Comparison of ENCODE assay signal across 10 cellular contexts in the genomic region with DNA sequence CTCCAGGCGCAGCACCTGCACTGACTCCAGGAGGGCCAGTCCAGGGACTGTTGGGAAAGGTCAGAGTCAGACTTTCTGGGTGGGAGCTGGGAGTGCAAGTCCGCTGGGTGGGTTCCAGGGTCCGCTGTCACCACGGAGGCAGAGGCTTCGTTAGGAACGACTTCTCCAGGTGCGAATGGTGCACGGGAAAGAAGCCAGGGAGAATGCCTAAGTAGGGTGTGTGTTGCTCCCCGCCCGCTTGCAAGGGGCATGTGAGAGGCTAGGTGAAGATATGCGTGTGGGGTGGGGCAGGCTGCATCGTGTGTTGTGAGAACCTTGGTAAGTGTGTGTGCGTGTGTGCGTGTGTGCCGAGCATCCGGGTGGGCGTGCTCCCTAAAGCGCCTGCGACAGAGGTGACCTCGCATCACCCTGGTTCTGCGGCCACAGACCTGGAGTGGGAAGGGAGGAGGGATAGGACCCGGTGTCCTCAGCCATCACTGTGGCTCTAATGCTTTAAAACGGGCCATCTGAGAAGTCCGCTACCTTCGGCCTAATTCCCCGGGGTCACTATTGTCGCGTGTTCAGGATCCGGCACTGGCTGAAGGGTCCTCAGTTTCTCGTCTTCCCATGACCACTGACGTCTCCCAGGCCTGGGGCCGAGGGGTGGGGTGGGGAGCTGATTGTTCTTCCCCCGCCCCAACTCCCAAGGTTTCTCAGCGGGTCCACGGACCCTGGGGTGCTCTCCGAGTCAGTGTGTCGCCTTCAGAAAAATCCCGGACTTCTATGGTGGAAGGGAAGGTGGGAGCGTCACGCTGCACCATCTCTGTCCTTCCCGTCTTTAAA. TPM values are rescaled to one million over a fixed set of nuclear protein-coding genes. Genes with fewer than 3 reads are reported as not detected.
DNase-seq lines count a peak whose midpoint lies in the region; ATAC-seq, FAIRE-seq and TF ChIP-seq lines count a peak whose summit lies in the region.
"Had no signal": no experiment of that assay in that cellular context is flagged by ENCODE, and none has a peak within 500 bp of the region (broad histone marks: within the 10 kb centered on the region; RNA-seq: fewer than 3 reads in every experiment).

No MANE protein-coding gene starts in this region.

- peaks cover 53% of the 10 kb centered on the region for H3K4me1 Mint-ChIP-seq in CD8-positive, alpha-beta T cell (ENCODE audit: low read depth)
- peaks cover 57% of the 10 kb centered on the region for H3K4me1 Mint-ChIP-seq in activated naive CD8-positive, alpha-beta T cell (ENCODE audit: low read depth)
- peaks cover 39 to 58% (median 51%) of the 10 kb centered on the region in 7 donors for H3K4me1 Mint-ChIP-seq in naive thymus-derived CD4-positive, alpha-beta T cell

- POLR2A ChIA-PET in CD8-positive, alpha-beta T cell (lab: Charles Lee) = interaction anchor here (1.8 kb wide), 1 partner anchor 17 kb away, joined by 6 read pairs; a partner anchor contains a TSS
- POLR2A ChIA-PET in naive thymus-derived CD4-positive, alpha-beta T cell (lab: Charles Lee) = interaction anchor here (1.1 kb wide), 1 partner anchor 17 kb away, joined by 3 read pairs; no protein-coding TSS in a partner anchor

- no peaks in the 10 kb centered on the region for H3K36me3 ChIP-seq in CD8-positive, alpha-beta T cell (ENCODE audit: insufficient read depth, low read length)
- no peaks in the 10 kb centered on the region for H3K36me3 ChIP-seq in naive thymus-derived CD4-positive, alpha-beta T cell (ENCODE audit: control insufficient read depth in 2 of 3, insufficient read depth in 3 of 3, low read length in 3 of 3)

- no peak overlapping the region for H3K27ac ChIP-seq in CD8-positive, alpha-beta T cell (ENCODE audit: low read depth, low read length)
- no peak overlapping the region for H3K27ac ChIP-seq in naive thymus-derived CD4-positive, alpha-beta T cell (ENCODE audit: low read depth, low read length)
- H3K27ac ChIP-seq: skin epidermis had no signal

- peak in 1 of 7 experiments; percentile 48 for DNase-seq in CD8-positive, alpha-beta T cell
- no peak for DNase-seq in HTR-8/SVneo (ENCODE audit: insufficient read length, low spot score)
- DNase-seq in naive thymus-derived CD4-positive, alpha-beta T cell = peak in 5 of 9 donors; percentile 23 to 47 (median 40)
- no peak for DNase-seq in SK-N-DZ (ENCODE audit: low spot score)
- DNase-seq in SIG-M5 (lab: John Stamatoyannopoulos, UW) = no peak
- DNase-seq in GOT3 (lab: John Stamatoyannopoulos, UW) = no peak

- no peaks in the 10 kb centered on the region for H3K36me3 Mint-ChIP-seq in CD8-positive, alpha-beta T cell
- no peaks in the 10 kb centered on the region for H3K36me3 Mint-ChIP-seq in activated naive CD8-positive, alpha-beta T cell
- peaks cover 0 to 16% (median 0%) of the 10 kb centered on the region in 5 donors for H3K36me3 Mint-ChIP-seq in naive thymus-derived CD4-positive, alpha-beta T cell

- no peak for TF ChIP-seq CTCF in CD8-positive, alpha-beta T cell (IDR thresholded peaks at IDR 0.05)

- H3K9me3 Mint-ChIP-seq in CD8-positive, alpha-beta T cell = no peaks in the 10 kb centered on the region
- H3K9me3 Mint-ChIP-seq in activated naive CD8-positive, alpha-beta T cell (ENCODE audit: low read depth) = no peaks in the 10 kb centered on the region
- peaks cover 0 to 16% (median 2%) of the 10 kb centered on the region in 11 donors for H3K9me3 Mint-ChIP-seq in naive thymus-derived CD4-positive, alpha-beta T cell

- H3K27me3 ChIP-seq in CD8-positive, alpha-beta T cell (ENCODE audit: insufficient read depth, low read length) = peaks cover 65% of the 10 kb centered on the region
- peaks cover 46 to 48% of the 10 kb centered on the region in 2 donors for H3K27me3 ChIP-seq in naive thymus-derived CD4-positive, alpha-beta T cell (ENCODE audit: control insufficient read depth in 2 of 2, insufficient read depth in 2 of 2, low read length in 2 of 2)

- no peak overlapping the region for H3K27ac Mint-ChIP-seq in CD8-positive, alpha-beta T cell
- peak overlapping the region; percentile 41 for H3K27ac Mint-ChIP-seq in activated naive CD8-positive, alpha-beta T cell
- peak overlapping the region in 7 of 9 donors; percentile 6 to 81 (median 46) for H3K27ac Mint-ChIP-seq in naive thymus-derived CD4-positive, alpha-beta T cell

- no peaks in the 10 kb centered on the region for H3K9me3 ChIP-seq in CD8-positive, alpha-beta T cell (ENCODE audit: low read length)
- H3K9me3 ChIP-seq in naive thymus-derived CD4-positive, alpha-beta T cell (ENCODE audit: control insufficient read depth in 2 of 3, low read length in 3 of 3) = no peaks in the 10 kb centered on the region

- peak overlapping the region; percentile 65 for H3K4me3 ChIP-seq in CD8-positive, alpha-beta T cell (ENCODE audit: low read depth, low read length)
- peak overlapping the region; percentile 63 for H3K4me3 ChIP-seq in naive thymus-derived CD4-positive, alpha-beta T cell (ENCODE audit: low read length)

- peak; percentile 85 for FAIRE-seq in HTR-8/SVneo (lab: Jason Lieb, UNC)

- no peak for ATAC-seq in CD8-positive, alpha-beta T cell
- ATAC-seq in naive thymus-derived CD4-positive, alpha-beta T cell = no peak
- ATAC-seq in HG03439 (IDR thresholded peaks at IDR 0.05; ENCODE audit: unreplicated experiment) = no peak

- CTCF ChIA-PET in CD8-positive, alpha-beta T cell (lab: Charles Lee) = interaction anchor here (1.0 to 3.1 kb wide), 14 partner anchors 7 to 163 kb away, joined by 3 to 12 read pairs (median 4); a partner anchor contains a TSS
- CTCF ChIA-PET in naive thymus-derived CD4-positive, alpha-beta T cell (lab: Charles Lee) = interaction anchor here (0.6 to 1.0 kb wide), 4 partner anchors 22 to 216 kb away, joined by 3 to 4 read pairs (median 4); no protein-coding TSS in a partner anchor

- H3K4me3 Mint-ChIP-seq in CD8-positive, alpha-beta T cell = peak overlapping the region; percentile 73
- peak overlapping the region; percentile 82 for H3K4me3 Mint-ChIP-seq in activated naive CD8-positive, alpha-beta T cell
- peak overlapping the region; percentile 65 to 86 (median 77) for H3K4me3 Mint-ChIP-seq in naive thymus-derived CD4-positive, alpha-beta T cell

- peaks cover 88% of the 10 kb centered on the region for H3K27me3 Mint-ChIP-seq in CD8-positive, alpha-beta T cell (ENCODE audit: low read depth)
- H3K27me3 Mint-ChIP-seq in activated naive CD8-positive, alpha-beta T cell = peaks cover 70% of the 10 kb centered on the region
- peaks cover 88 to 95% (median 91%) of the 10 kb centered on the region in 5 donors for H3K27me3 Mint-ChIP-seq in naive thymus-derived CD4-positive, alpha-beta T cell

- intact Hi-C loops in CD8-positive, alpha-beta T cell (cut with DNase I, micrococcal nuclease) = no loop called here
- intact Hi-C loops in naive thymus-derived CD4-positive, alpha-beta T cell (cut with micrococcal nuclease) = loop anchor here in 1 of 2 donors (2.0 to 5.0 kb wide), 3 partner anchors 18 to 83 kb away; a partner anchor contains a TSS

- H3K4me1 ChIP-seq in CD8-positive, alpha-beta T cell (ENCODE audit: insufficient read depth, low read length) = peaks cover 41% of the 10 kb centered on the region
- peaks cover 24 to 40% of the 10 kb centered on the region in 2 donors for H3K4me1 ChIP-seq in naive thymus-derived CD4-positive, alpha-beta T cell (ENCODE audit: control insufficient read depth in 2 of 2, insufficient read depth in 2 of 2, low read length in 2 of 2)

RNA-seq across cellular contexts. Expression of a gene that starts 6.1 kb away (rescaled TPM):
- total RNA-seq in CD8-positive, alpha-beta T cell = under 1 TPM in 1 of 2 experiments, not detected in 1; 0.16 TPM
- total RNA-seq in naive thymus-derived CD4-positive, alpha-beta T cell = under 1 TPM in 2 of 5 experiments, not detected in 3; 0.19 to 0.24 TPM
- not detected for polyA plus RNA-seq in naive thymus-derived CD4-positive, alpha-beta T cell
- polyA plus RNA-seq in SK-N-DZ (2014; cell fraction: cytosol; rRNA removed) = not detected in 2 replicates
- not detected in 2 replicates for polyA plus RNA-seq in SK-N-DZ (2014; cell fraction: nucleus; rRNA removed)
- total RNA-seq: Right ventricle myocardium superior had no signal

RNA-seq across cellular contexts. Expression of a gene that starts 17.9 kb away (rescaled TPM):
- total RNA-seq in CD8-positive, alpha-beta T cell = 10 to 100 TPM; 15.7 to 18.2 TPM
- 10 to 100 TPM in 4 of 5 experiments, 1 to 10 TPM in 1; 8.9 to 20.8 (median 15.2) TPM for total RNA-seq in naive thymus-derived CD4-positive, alpha-beta T cell
- 10 to 100 TPM; 11.3 to 15.1 TPM for polyA plus RNA-seq in naive thymus-derived CD4-positive, alpha-beta T cell
- 25.8 and 28.5 TPM in 2 replicates for polyA plus RNA-seq in SK-N-DZ (2014; cell fraction: cytosol; rRNA removed)
- polyA plus RNA-seq in SK-N-DZ (2014; cell fraction: nucleus; rRNA removed) = 55.5 and 69.2 TPM in 2 replicates

Comparison
In these comparisons a context has a peak if more than half of its experiments do, and no peak if none do; other contexts are left out.
1. DNase-seq: peak in naive thymus-derived CD4-positive, alpha-beta T cell (5 of 9); none in HTR-8/SVneo (single experiment), SK-N-DZ (single experiment), SIG-M5 (single experiment) and GOT3 (single experiment).
2. Peak in every context shown above with its lines, with median percentiles within 50 percentile points of each other: H3K4me3 Mint-ChIP-seq.